Comparison of ENCODE assay signal across 20 cellular contexts in the genomic region with DNA sequence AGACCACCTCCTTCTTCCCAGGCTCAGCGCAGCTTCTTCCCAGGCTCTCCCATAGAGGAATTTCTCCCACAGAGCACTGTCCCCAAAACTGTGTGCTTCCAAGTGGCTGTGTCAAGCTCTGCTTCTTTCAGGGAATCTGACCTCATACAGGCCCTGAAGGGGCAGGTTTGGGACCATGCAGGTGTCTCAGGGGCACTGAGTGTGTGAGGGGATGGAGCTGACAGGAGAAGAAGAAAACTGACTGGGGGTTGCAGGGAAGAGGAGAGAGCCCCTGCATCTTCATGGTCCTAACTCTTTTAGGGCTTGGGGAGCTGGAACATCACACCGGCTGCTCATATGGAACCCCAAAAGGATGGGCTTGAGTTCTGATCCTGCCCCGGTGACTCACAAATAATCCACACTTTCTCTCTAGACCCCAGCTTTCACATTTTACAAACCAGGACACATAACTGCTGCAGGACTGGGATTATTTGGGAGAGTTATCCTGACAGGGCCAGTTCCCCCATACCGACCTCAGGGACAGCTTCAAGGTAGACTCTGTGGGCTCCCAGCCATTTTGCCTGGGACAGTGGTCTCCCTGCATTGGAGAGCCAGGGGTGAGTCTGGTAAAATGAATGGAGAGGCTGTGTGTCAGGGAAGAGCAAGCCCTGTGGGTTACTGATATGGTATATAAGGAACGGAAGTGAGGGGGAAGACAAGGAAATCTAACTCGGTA.
A peak's percentile ranks its signal among the peaks of the same experiment; 100 is the strongest.
DNase-seq lines count a peak whose midpoint lies in the region; ATAC-seq and TF ChIP-seq lines count a peak whose summit lies in the region.
"Had no signal": no experiment of that assay in that cellular context is flagged by ENCODE, and none has a peak within 500 bp of the region (broad histone marks: within the 10 kb centered on the region; RNA-seq: fewer than 3 reads in every experiment).

No MANE protein-coding gene starts in this region.

- H3K27me3 ChIP-seq in BLaER1 treated with 17β-estradiol and CSF1 and Interleukin-3, amounts not matched to agents 10 nM and 100 nM: peaks cover 0 to 26% (median 7%) of the 10 kb centered on the region in 11 experiments; a peak in 9 of 22 replicates

- POLR2A ChIA-PET in activated CD8-positive, alpha-beta T cell treated with anti-CD3 and anti-CD28 coated beads, Interleukin-2, amount 10 ng/mL, durations not matched to agents 7 days and 5 days (lab: Charles Lee): no interaction called here
- POLR2A ChIA-PET in activated CD8-positive, alpha-beta T cell treated with anti-CD3 and anti-CD28 coated beads for 36 hours (lab: Charles Lee): no interaction called here

- CTCF ChIA-PET in activated CD8-positive, alpha-beta T cell treated with anti-CD3 and anti-CD28 coated beads, Interleukin-2, amount 10 ng/mL, durations not matched to agents 7 days and 5 days (lab: Charles Lee): interaction anchor here (0.6 to 1.5 kb wide), 4 partner anchors 11 to 48 kb away, joined by 3 to 5 read pairs (median 3); no protein-coding TSS in a partner anchor
- CTCF ChIA-PET in activated CD8-positive, alpha-beta T cell treated with anti-CD3 and anti-CD28 coated beads for 36 hours (lab: Charles Lee): interaction anchor here (0.7 kb wide), 1 partner anchor 9 kb away, joined by 3 read pairs; no protein-coding TSS in a partner anchor

- H3K36me3 ChIP-seq in BLaER1 treated with 17β-estradiol and CSF1 and Interleukin-3, amounts not matched to agents 10 nM and 100 nM: no peaks in the 10 kb centered on the region

- no peak overlapping the region for H3K27ac ChIP-seq in BLaER1 treated with 17β-estradiol and CSF1 and Interleukin-3, amounts not matched to agents 10 nM and 100 nM
- H3K27ac ChIP-seq: 22Rv1, GM23248 had no signal

- peak; percentile 11 for DNase-seq in activated CD8-positive, alpha-beta T cell treated with anti-CD3 and anti-CD28 coated beads, Interleukin-2, amount 10 ng/mL, durations not matched to agents 7 days and 5 days
- DNase-seq in activated CD8-positive, alpha-beta T cell treated with anti-CD3 and anti-CD28 coated beads for 36 hours: no peak
- DNase-seq in osteocyte (ENCODE audit: extremely low spot score, unreplicated experiment) (peak; percentile 40), type B pancreatic cell (ENCODE audit: extremely low spot score, unreplicated experiment) (no peak)
- DNase-seq in activated T-cell treated with anti-CD3 and anti-CD28 coated beads, Interleukin-2, amount 50 U/mL, for 1 hour: no peak
- no peak for DNase-seq in activated T-helper 2 cell treated with anti-CD3 and anti-CD28 coated beads, Interferon-gamma antibody, Interleukin-2, Interleukin-4, amounts not matched to agents 10 μg/mL and 5 μg/mL and 100 μg/mL, durations not matched to agents 14 hours and 24 hours and 36 hours (ENCODE audit: low spot score)
- DNase-seq: Calu3; CD4-positive, alpha-beta memory T cell; GF-D8; GM23248; HCEC 1CT; IMR-90; NCI-H1417 treated with DMSO at 0.1 percent for 48 hours; NCI-H187 treated with DMSO at 0.1 percent for 48 hours; NCI-H2227 treated with DMSO at 0.1 percent for 48 hours; NCI-H524 treated with DMSO at 0.1 percent for 48 hours had no signal

- no peak overlapping the region for H3K4me3 ChIP-seq in BLaER1 treated with 17β-estradiol and CSF1 and Interleukin-3, amounts not matched to agents 10 nM and 100 nM
- H3K4me3 ChIP-seq: GM23248 had no signal

- peaks cover 0 to 8% (median 0%) of the 10 kb centered on the region in 11 experiments; a peak in 1 of 22 replicates for H4K20me1 ChIP-seq in BLaER1 treated with 17β-estradiol and CSF1 and Interleukin-3, amounts not matched to agents 10 nM and 100 nM

- peaks cover 11% of the 10 kb centered on the region for H3K9me3 Mint-ChIP-seq in activated CD8-positive, alpha-beta T cell treated with anti-CD3 and anti-CD28 coated beads, Interleukin-2, amount 10 ng/mL, durations not matched to agents 7 days and 5 days (ENCODE audit: insufficient read depth)
- peaks cover 12% of the 10 kb centered on the region for H3K9me3 Mint-ChIP-seq in activated CD8-positive, alpha-beta T cell treated with anti-CD3 and anti-CD28 coated beads for 36 hours
- H3K9me3 Mint-ChIP-seq in activated T-helper 17 cell treated with anti-CD3 and anti-CD28 coated beads, Interleukin-2, amount 50 U/mL, for 72 hours: no peaks in the 10 kb centered on the region
- peaks cover 7% of the 10 kb centered on the region for H3K9me3 Mint-ChIP-seq in osteocyte (ENCODE audit: unreplicated experiment)
- peaks cover 5% of the 10 kb centered on the region for H3K9me3 Mint-ChIP-seq in type B pancreatic cell
- peaks cover 16% of the 10 kb centered on the region for H3K9me3 Mint-ChIP-seq in activated T-helper 2 cell treated with anti-CD3 and anti-CD28 coated beads, Interferon-gamma antibody, Interleukin-2, Interleukin-4, amounts not matched to agents 10 μg/mL and 5 μg/mL and 100 μg/mL, durations not matched to agents 14 hours and 24 hours and 36 hours

- H3K27ac Mint-ChIP-seq in activated CD8-positive, alpha-beta T cell treated with anti-CD3 and anti-CD28 coated beads, Interleukin-2, amount 10 ng/mL, durations not matched to agents 7 days and 5 days: peak overlapping the region; percentile 40
- H3K27ac Mint-ChIP-seq in activated CD8-positive, alpha-beta T cell treated with anti-CD3 and anti-CD28 coated beads for 36 hours: no peak overlapping the region
- no peak overlapping the region for H3K27ac Mint-ChIP-seq in activated T-helper 17 cell treated with anti-CD3 and anti-CD28 coated beads, Interleukin-2, amount 50 U/mL, for 72 hours
- H3K27ac Mint-ChIP-seq in osteocyte (ENCODE audit: unreplicated experiment) (no peak overlapping the region), type B pancreatic cell (no peak overlapping the region)
- H3K27ac Mint-ChIP-seq in activated T-helper 2 cell treated with anti-CD3 and anti-CD28 coated beads, Interferon-gamma antibody, Interleukin-2, Interleukin-4, amounts not matched to agents 10 μg/mL and 5 μg/mL and 100 μg/mL, durations not matched to agents 14 hours and 24 hours and 36 hours: no peak overlapping the region

- peak overlapping the region; percentile 8 to 60 (median 36) for H3K4me2 ChIP-seq in BLaER1 treated with 17β-estradiol and CSF1 and Interleukin-3, amounts not matched to agents 10 nM and 100 nM

- no peak overlapping the region for H3K9ac ChIP-seq in BLaER1 treated with 17β-estradiol and CSF1 and Interleukin-3, amounts not matched to agents 10 nM and 100 nM
- H3K9ac ChIP-seq: GM23248 had no signal

- peaks cover 4% of the 10 kb centered on the region for H3K36me3 Mint-ChIP-seq in activated CD8-positive, alpha-beta T cell treated with anti-CD3 and anti-CD28 coated beads, Interleukin-2, amount 10 ng/mL, durations not matched to agents 7 days and 5 days (ENCODE audit: low read depth)
- H3K36me3 Mint-ChIP-seq in activated CD8-positive, alpha-beta T cell treated with anti-CD3 and anti-CD28 coated beads for 36 hours (ENCODE audit: low read depth): no peaks in the 10 kb centered on the region
- no peaks in the 10 kb centered on the region for H3K36me3 Mint-ChIP-seq in activated T-helper 17 cell treated with anti-CD3 and anti-CD28 coated beads, Interleukin-2, amount 50 U/mL, for 72 hours (ENCODE audit: low read depth)
- no peaks in the 10 kb centered on the region for H3K36me3 Mint-ChIP-seq in osteocyte (ENCODE audit: unreplicated experiment)
- H3K36me3 Mint-ChIP-seq in type B pancreatic cell: no peaks in the 10 kb centered on the region
- H3K36me3 Mint-ChIP-seq in activated T-helper 2 cell treated with anti-CD3 and anti-CD28 coated beads, Interferon-gamma antibody, Interleukin-2, Interleukin-4, amounts not matched to agents 10 μg/mL and 5 μg/mL and 100 μg/mL, durations not matched to agents 14 hours and 24 hours and 36 hours (ENCODE audit: low read depth): peaks cover 5% of the 10 kb centered on the region
- H3K36me3 Mint-ChIP-seq: CD4-positive, alpha-beta memory T cell had no signal

- H3K27me3 Mint-ChIP-seq in activated CD8-positive, alpha-beta T cell treated with anti-CD3 and anti-CD28 coated beads, Interleukin-2, amount 10 ng/mL, durations not matched to agents 7 days and 5 days (ENCODE audit: low read depth): peaks cover 26% of the 10 kb centered on the region
- peaks cover 23% of the 10 kb centered on the region for H3K27me3 Mint-ChIP-seq in activated CD8-positive, alpha-beta T cell treated with anti-CD3 and anti-CD28 coated beads for 36 hours
- H3K27me3 Mint-ChIP-seq in activated T-helper 17 cell treated with anti-CD3 and anti-CD28 coated beads, Interleukin-2, amount 50 U/mL, for 72 hours: peaks cover 3% of the 10 kb centered on the region
- H3K27me3 Mint-ChIP-seq in osteocyte (ENCODE audit: unreplicated experiment) (peaks cover 53% of the 10 kb centered on the region), type B pancreatic cell (peaks cover 14% of the 10 kb centered on the region)
- peaks cover 38% of the 10 kb centered on the region for H3K27me3 Mint-ChIP-seq in activated T-helper 2 cell treated with anti-CD3 and anti-CD28 coated beads, Interferon-gamma antibody, Interleukin-2, Interleukin-4, amounts not matched to agents 10 μg/mL and 5 μg/mL and 100 μg/mL, durations not matched to agents 14 hours and 24 hours and 36 hours (ENCODE audit: low read depth)

- intact Hi-C loops in activated CD8-positive, alpha-beta T cell treated with anti-CD3 and anti-CD28 coated beads for 36 hours (cut with micrococcal nuclease): no loop called here
- intact Hi-C loops in activated T-helper 2 cell treated with anti-CD3 and anti-CD28 coated beads, Interferon-gamma antibody, Interleukin-2, Interleukin-4, amounts not matched to agents 10 μg/mL and 5 μg/mL and 100 μg/mL, durations not matched to agents 14 hours and 24 hours and 36 hours (cut with micrococcal nuclease): no loop called here

- H3K4me3 Mint-ChIP-seq in activated CD8-positive, alpha-beta T cell treated with anti-CD3 and anti-CD28 coated beads, Interleukin-2, amount 10 ng/mL, durations not matched to agents 7 days and 5 days: no peak overlapping the region
- no peak overlapping the region for H3K4me3 Mint-ChIP-seq in activated CD8-positive, alpha-beta T cell treated with anti-CD3 and anti-CD28 coated beads for 36 hours
- H3K4me3 Mint-ChIP-seq in activated T-helper 17 cell treated with anti-CD3 and anti-CD28 coated beads, Interleukin-2, amount 50 U/mL, for 72 hours: no peak overlapping the region
- H3K4me3 Mint-ChIP-seq in osteocyte (ENCODE audit: unreplicated experiment) (no peak overlapping the region), type B pancreatic cell (no peak overlapping the region)
- H3K4me3 Mint-ChIP-seq in activated T-helper 2 cell treated with anti-CD3 and anti-CD28 coated beads, Interferon-gamma antibody, Interleukin-2, Interleukin-4, amounts not matched to agents 10 μg/mL and 5 μg/mL and 100 μg/mL, durations not matched to agents 14 hours and 24 hours and 36 hours (ENCODE audit: low read depth): no peak overlapping the region
- H3K4me3 Mint-ChIP-seq: CD4-positive, alpha-beta memory T cell had no signal

- H3K4me1 Mint-ChIP-seq in activated CD8-positive, alpha-beta T cell treated with anti-CD3 and anti-CD28 coated beads, Interleukin-2, amount 10 ng/mL, durations not matched to agents 7 days and 5 days (ENCODE audit: low read depth): peaks cover 34% of the 10 kb centered on the region
- peaks cover 28% of the 10 kb centered on the region for H3K4me1 Mint-ChIP-seq in activated CD8-positive, alpha-beta T cell treated with anti-CD3 and anti-CD28 coated beads for 36 hours (ENCODE audit: low read depth)
- H3K4me1 Mint-ChIP-seq in activated T-helper 17 cell treated with anti-CD3 and anti-CD28 coated beads, Interleukin-2, amount 50 U/mL, for 72 hours: peaks cover 5% of the 10 kb centered on the region
- peaks cover 7% of the 10 kb centered on the region for H3K4me1 Mint-ChIP-seq in osteocyte (ENCODE audit: unreplicated experiment)
- H3K4me1 Mint-ChIP-seq in type B pancreatic cell (ENCODE audit: unreplicated experiment): peaks cover 7% of the 10 kb centered on the region
- H3K4me1 Mint-ChIP-seq in activated T-helper 2 cell treated with anti-CD3 and anti-CD28 coated beads, Interferon-gamma antibody, Interleukin-2, Interleukin-4, amounts not matched to agents 10 μg/mL and 5 μg/mL and 100 μg/mL, durations not matched to agents 14 hours and 24 hours and 36 hours (ENCODE audit: low read depth): peaks cover 17% of the 10 kb centered on the region

- no peaks in the 10 kb centered on the region for H3K9me3 ChIP-seq in BLaER1 treated with 17β-estradiol and CSF1 and Interleukin-3, amounts not matched to agents 10 nM and 100 nM (replicated peaks in 1 of 11)

- no peak for TF ChIP-seq CTCF in activated CD8-positive, alpha-beta T cell treated with anti-CD3 and anti-CD28 coated beads for 36 hours (IDR thresholded peaks at IDR 0.05)
- TF ChIP-seq CTCF in osteocyte (IDR thresholded peaks at IDR 0.05): no peak
- TF ChIP-seq CTCF in type B pancreatic cell (conservative IDR thresholded peaks at IDR 0.05): no peak

- H3K4me1 ChIP-seq in BLaER1 treated with 17β-estradiol and CSF1 and Interleukin-3, amounts not matched to agents 10 nM and 100 nM: peaks cover 7 to 19% (median 16%) of the 10 kb centered on the region in 10 experiments

- ATAC-seq in activated CD8-positive, alpha-beta T cell treated with anti-CD3 and anti-CD28 coated beads, Interleukin-2, amount 10 ng/mL, durations not matched to agents 7 days and 5 days: no peak
- ATAC-seq in activated CD8-positive, alpha-beta T cell treated with anti-CD3 and anti-CD28 coated beads for 36 hours: no peak
- peak; percentile 18 for ATAC-seq in activated T-helper 17 cell treated with anti-CD3 and anti-CD28 coated beads, Interleukin-2, amount 50 U/mL, for 72 hours (replicated peaks)
- ATAC-seq: Panc1 had no signal

Comparison
In these comparisons a context has a peak if more than half of its experiments do, and no peak if none do; other contexts are left out.
1. DNase-seq: peak in activated CD8-positive, alpha-beta T cell treated with anti-CD3 and anti-CD28 coated beads, Interleukin-2, amount 10 ng/mL, durations not matched to agents 7 days and 5 days (single experiment) and osteocyte (single experiment); none in activated CD8-positive, alpha-beta T cell treated with anti-CD3 and anti-CD28 coated beads for 36 hours (single experiment), activated T-cell treated with anti-CD3 and anti-CD28 coated beads, Interleukin-2, amount 50 U/mL, for 1 hour (single experiment), type B pancreatic cell (single experiment) and activated T-helper 2 cell treated with anti-CD3 and anti-CD28 coated beads, Interferon-gamma antibody, Interleukin-2, Interleukin-4, amounts not matched to agents 10 μg/mL and 5 μg/mL and 100 μg/mL, durations not matched to agents 14 hours and 24 hours and 36 hours (single experiment).